In genomic region chr7:1158203-1159126, GRCh38 we compare ENCODE assay signal across 8 cellular contexts. TPM values are rescaled to one million over a fixed set of nuclear protein-coding genes. Genes with fewer than 3 reads are reported as not detected.
A peak's percentile ranks its signal among the peaks of the same experiment; 100 is the strongest.
DNase-seq lines count a peak whose midpoint lies in the region; ATAC-seq, FAIRE-seq and TF ChIP-seq lines count a peak whose summit lies in the region.
"Had no signal": no experiment of that assay in that cellular context is flagged by ENCODE, and none has a peak within 500 bp of the region (broad histone marks: within the 10 kb centered on the region; RNA-seq: fewer than 3 reads in every experiment).

No MANE protein-coding gene starts in this region.

- peaks cover 10% of the 10 kb centered on the region for H3K4me1 ChIP-seq in IMR-90 (ENCODE audit: control insufficient read depth, insufficient read depth, low read length)
- peaks cover 20% of the 10 kb centered on the region for H3K4me1 ChIP-seq in stomach smooth muscle (ENCODE audit: control insufficient read depth, insufficient read depth, low read length)

- H3K4me2 ChIP-seq in IMR-90 (ENCODE audit: low read depth, low read length), result peak overlapping the region; percentile 97

- H3K36me3 ChIP-seq in IMR-90 (ENCODE audit: control insufficient read depth, insufficient read depth, low read length) (peaks cover 32% of the 10 kb centered on the region), stomach smooth muscle (ENCODE audit: control insufficient read depth in 2 of 2, insufficient read depth in 2 of 2, low read length in 2 of 2) (peaks cover 15 to 34% of the 10 kb centered on the region in 2 donors)

- no peak for TF ChIP-seq POLR2A in IMR-90 (IDR thresholded peaks at IDR 0.05; ENCODE audit: low read depth, low read length)

- H3K27ac Mint-ChIP-seq in activated CD8-positive, alpha-beta T cell treated with anti-CD3 and anti-CD28 coated beads, Interleukin-2, amount 10 ng/mL, durations not matched to agents 7 days and 5 days, result peak overlapping the region; percentile 93

- H3K9me1 ChIP-seq in IMR-90 (ENCODE audit: insufficient read depth, low read length), result peaks cover 9% of the 10 kb centered on the region; the same call in 1 of the 2 replicates

- peaks cover 7% of the 10 kb centered on the region for H4K20me1 ChIP-seq in IMR-90 (ENCODE audit: insufficient read depth, low read length)

- no peaks in the 10 kb centered on the region for H3K9me3 ChIP-seq in IMR-90 (ENCODE audit: control insufficient read depth, insufficient read depth, low read length)
- H3K9me3 ChIP-seq in iPS-18c (ENCODE audit: control insufficient read depth, insufficient read depth, low read length), result no peaks in the 10 kb centered on the region
- H3K9me3 ChIP-seq in stomach smooth muscle (ENCODE audit: control insufficient read depth in 2 of 2, low read length in 2 of 2), result no peaks in the 10 kb centered on the region

- peaks cover 26% of the 10 kb centered on the region for H3K4me1 Mint-ChIP-seq in activated CD8-positive, alpha-beta T cell treated with anti-CD3 and anti-CD28 coated beads, Interleukin-2, amount 10 ng/mL, durations not matched to agents 7 days and 5 days (ENCODE audit: low read depth)

- no peak for TF ChIP-seq RAD21 in IMR-90 (IDR thresholded peaks at IDR 0.05; ENCODE audit: low read length)

- H3K27me3 Mint-ChIP-seq in activated CD8-positive, alpha-beta T cell treated with anti-CD3 and anti-CD28 coated beads, Interleukin-2, amount 10 ng/mL, durations not matched to agents 7 days and 5 days (ENCODE audit: low read depth), result no peaks in the 10 kb centered on the region

- intact Hi-C loops in IMR-90 (cut with micrococcal nuclease), result no loop called here

- H2AFZ ChIP-seq in IMR-90 (replicated peaks; ENCODE audit: low read length, poor library complexity), result no peak overlapping the region

- in situ Hi-C loops in IMR-90 (cut with MboI; ENCODE audit: low sequenced_read_pairs), result no loop called here

- H3K27me3 ChIP-seq in IMR-90 (ENCODE audit: control insufficient read depth, insufficient read depth, low read length) (no peaks in the 10 kb centered on the region), stomach smooth muscle (ENCODE audit: control insufficient read depth in 1 of 2, insufficient read depth in 2 of 2, low read length in 2 of 2) (no peaks in the 10 kb centered on the region)

- H3K4me3 ChIP-seq in IMR-90 (ENCODE audit: insufficient read depth, low read depth, low read length) (peak overlapping the region; percentile 59), iPS-18c (ENCODE audit: insufficient read depth, low read depth, low read length) (peak overlapping the region; percentile 58), stomach smooth muscle (ENCODE audit: low read length in 2 of 2) (peak overlapping the region; percentile 86 to 99)

- 59% methylated on average over 19 of the region's 25 CpGs; no CpG with 5 or more reads in 1 of the 2 experiments for WGBS in IMR-90 (ENCODE audit: extremely low coverage in 2 of 2, insufficient read length in 1 of 2), 2 experiments

- peaks cover 32 to 56% of the 10 kb centered on the region in 2 experiments for H3K79me1 ChIP-seq in IMR-90 (ENCODE audit: low read depth in 1 of 2, low read length in 2 of 2)

- H3K36me3 Mint-ChIP-seq in activated CD8-positive, alpha-beta T cell treated with anti-CD3 and anti-CD28 coated beads, Interleukin-2, amount 10 ng/mL, durations not matched to agents 7 days and 5 days (ENCODE audit: low read depth), result peaks cover 39% of the 10 kb centered on the region

- FAIRE-seq in GM19239 (lab: Jason Lieb, UNC), result no peak
- FAIRE-seq: endometrium had no signal

- CTCF ChIA-PET in IMR-90 (lab: Yijun Ruan, JAX), result interaction anchor here (0.5 kb wide), 1 partner anchor 188 kb away, joined by 4 read pairs; no protein-coding TSS in a partner anchor
- CTCF ChIA-PET in activated CD8-positive, alpha-beta T cell treated with anti-CD3 and anti-CD28 coated beads, Interleukin-2, amount 10 ng/mL, durations not matched to agents 7 days and 5 days (lab: Charles Lee), result interaction anchor here (0.8 to 3.6 kb wide), 4 partner anchors 12 to 72 kb away, joined by 4 to 19 read pairs (median 12); no protein-coding TSS in a partner anchor

- dilution Hi-C loops in IMR-90 (cut with HindIII; ENCODE audit: low sequenced_read_pairs, unreplicated experiment), result no loop called here

- peak overlapping the region in 1 of 2 experiments; percentile 9; a peak in 2 of 4 replicates for H4K8ac ChIP-seq in IMR-90 (ENCODE audit: low read depth in 2 of 2, low read length in 2 of 2)

- TSS peak; percentile 22 for BruUV-seq in IMR-90 (replicated peaks; lab: Mats Ljungman, UMichigan)

- ATAC-seq in IMR-90 (ENCODE audit: low read depth), result no peak
- no peak for ATAC-seq in activated CD8-positive, alpha-beta T cell treated with anti-CD3 and anti-CD28 coated beads, Interleukin-2, amount 10 ng/mL, durations not matched to agents 7 days and 5 days

- no peak overlapping the region for H2BK120ac ChIP-seq in IMR-90 (ENCODE audit: low read depth, low read length)

- H4K91ac ChIP-seq in IMR-90 (ENCODE audit: insufficient read depth, low read depth, low read length), result peak overlapping the region; percentile 37; the same call in 1 of the 2 replicates

- H2AK5ac ChIP-seq in IMR-90 (ENCODE audit: low read depth, low read length), result peak overlapping the region; percentile 78; the same call in 1 of the 2 replicates

- peak overlapping the region; percentile 73; the same call in 1 of the 2 replicates for H3K23ac ChIP-seq in IMR-90 (ENCODE audit: low read depth, low read length)

- no peak for TF ChIP-seq CTCF in IMR-90 (conservative IDR thresholded peaks at IDR 0.05; ENCODE audit: low read depth, low read length)

- no peak overlapping the region for H3K18ac ChIP-seq in IMR-90 (ENCODE audit: low read depth, low read length)

- DNase-seq in IMR-90 (no peak), GM19239 (ENCODE audit: insufficient read length, low spot score) (no peak), NCI-H2107 (lab: John Stamatoyannopoulos, UW) (no peak)
- no peak for DNase-seq in activated CD8-positive, alpha-beta T cell treated with anti-CD3 and anti-CD28 coated beads, Interleukin-2, amount 10 ng/mL, durations not matched to agents 7 days and 5 days
- DNase-seq in stimulated activated CD4-positive, alpha-beta T cell treated with anti-CD3 and anti-CD28 coated beads, Interleukin-12 subunit alpha, Interleukin-12 subunit beta, amount 100 ng/mL, for 4 hours, result no peak

- no peak overlapping the region for H2BK15ac ChIP-seq in IMR-90 (ENCODE audit: low read depth, low read length)

- H3K56ac ChIP-seq in IMR-90 (ENCODE audit: extremely low read depth, insufficient read depth, low read length), result peak overlapping the region; percentile 26

- H3K4me3 Mint-ChIP-seq in activated CD8-positive, alpha-beta T cell treated with anti-CD3 and anti-CD28 coated beads, Interleukin-2, amount 10 ng/mL, durations not matched to agents 7 days and 5 days, result peak overlapping the region; percentile 85

- H2AK9ac ChIP-seq in IMR-90 (replicated peaks; ENCODE audit: low read depth, low read length, poor library complexity), result peak overlapping the region; percentile 83

- no peak overlapping the region for H4K5ac ChIP-seq in IMR-90 (ENCODE audit: low read depth, low read length)

- H2BK5ac ChIP-seq in IMR-90 (ENCODE audit: low read depth, low read length, poor library complexity, severe bottlenecking), result no peak overlapping the region

- peak overlapping the region; percentile 26 for H3K27ac ChIP-seq in IMR-90 (ENCODE audit: insufficient read depth, low read length)
- H3K27ac ChIP-seq in stomach smooth muscle (ENCODE audit: low read length), result no peak overlapping the region

- H2BK20ac ChIP-seq in IMR-90 (ENCODE audit: low read depth, low read length), result no peak overlapping the region

- H3K9me3 Mint-ChIP-seq in activated CD8-positive, alpha-beta T cell treated with anti-CD3 and anti-CD28 coated beads, Interleukin-2, amount 10 ng/mL, durations not matched to agents 7 days and 5 days (ENCODE audit: insufficient read depth), result no peaks in the 10 kb centered on the region

- H3K9ac ChIP-seq in IMR-90 (ENCODE audit: low read depth, low read length) (peak overlapping the region; percentile 81), stomach smooth muscle (ENCODE audit: low read length in 2 of 2) (peak overlapping the region; percentile 80 to 91)

- POLR2A ChIA-PET in IMR-90 (lab: Charles Lee; ENCODE audit: unreplicated experiment), result interaction anchor here (0.6 kb wide), 1 partner anchor 271 kb away, joined by 3 read pairs; no protein-coding TSS in a partner anchor
- POLR2A ChIA-PET in activated CD8-positive, alpha-beta T cell treated with anti-CD3 and anti-CD28 coated beads, Interleukin-2, amount 10 ng/mL, durations not matched to agents 7 days and 5 days (lab: Charles Lee), result no interaction called here

- H3K4ac ChIP-seq in IMR-90 (ENCODE audit: low read depth, low read length), result 0 out of 2 replicates have a peak overlapping the region, but pooled peaks have one; percentile 79

- no peak overlapping the region; the same call in 1 of the 2 replicates for H3K14ac ChIP-seq in IMR-90 (replicated peaks; ENCODE audit: low read depth, low read length)

TF ChIP-seq in IMR-90, 13 proteins besides CTCF, POLR2A, EP300 and RAD21:
- no peak for TF ChIP-seq MXI1 (IDR thresholded peaks at IDR 0.05; ENCODE audit: borderline replicate concordance, low read depth, low read length)
- no peak for TF ChIP-seq NFE2L2 (IDR thresholded peaks at IDR 0.05; ENCODE audit: low read depth, low read length)

RNA-seq across cellular contexts. Expression of gene ZFAND2A, which starts 1.5 kb away (rescaled TPM):
- 9.4 and 11.8 TPM in 2 replicates for total RNA-seq in IMR-90 (2012; rRNA removed)
- 25.9 and 28.7 TPM in 2 replicates for polyA plus RNA-seq in IMR-90 (2012; rRNA removed)
- 15.0 and 19.7 TPM in 2 replicates for polyA plus RNA-seq in IMR-90 (2012; cell fraction: cytosol; rRNA removed)
- polyA plus RNA-seq in IMR-90 (2012; cell fraction: nucleus; rRNA removed; ENCODE audit: low replicate concordance), result 21.7 and 58.1 TPM in 2 replicates
- total RNA-seq in activated CD8-positive, alpha-beta T cell treated with anti-CD3 and anti-CD28 coated beads, Interleukin-2, amount 10 ng/mL, durations not matched to agents 7 days and 5 days, result 10 to 100 TPM; 25.6 to 26.0 TPM
